ENCODE assay signal across 8 cellular contexts in the genomic region with DNA sequence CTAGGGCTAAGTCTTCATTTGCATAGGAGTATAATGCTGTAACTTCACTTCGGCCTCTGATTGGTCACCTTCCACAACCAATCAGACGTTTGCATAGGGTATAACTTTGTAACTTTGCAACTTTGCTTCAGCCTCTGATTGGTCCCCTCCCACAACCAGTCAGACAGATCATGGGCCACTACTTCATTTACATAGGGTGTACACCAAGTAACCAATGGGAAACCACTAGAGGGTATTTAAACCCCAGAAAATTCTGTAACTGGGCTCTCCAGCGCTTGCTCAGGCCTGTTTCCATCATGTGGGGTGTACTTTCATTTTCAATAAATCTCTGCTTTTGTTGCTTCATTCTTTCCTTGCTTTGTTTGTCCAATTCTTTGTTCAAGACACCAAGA. TPM values are rescaled to one million over a fixed set of nuclear protein-coding genes. Genes with fewer than 3 reads are reported as not detected.
DNase-seq lines count a peak whose midpoint lies in the region; ATAC-seq, FAIRE-seq and TF ChIP-seq lines count a peak whose summit lies in the region.
"Not testable (repeated sequence)": the region's sequence is repeated elsewhere in the genome, so short reads cannot be mapped to it uniquely, and the experiment has no call there.

No MANE protein-coding gene starts in this region.

- H3K4me1 Mint-ChIP-seq in activated T-cell treated with anti-CD3 and anti-CD28 coated beads, Interleukin-2, amount 50 U/mL, for 72 hours (ENCODE audit: low read depth), result peaks cover 62% of the 10 kb centered on the region

- not testable (repeated sequence) for H3K9me3 ChIP-seq in MG63; mammary epithelial cell (replicated peaks; ENCODE audit: insufficient read depth, low read length); neuron (ENCODE audit: low read length)

- H3K27me3 ChIP-seq in ACC112 (ENCODE audit: insufficient read depth, low read length); MG63; mammary epithelial cell (ENCODE audit: insufficient read depth, low read length); neuron (ENCODE audit: insufficient read depth, low read length): not testable (repeated sequence)

- not testable (repeated sequence) for TF ChIP-seq CTCF in mammary epithelial cell (conservative IDR thresholded peaks at IDR 0.05 in 1 of 2, IDR thresholded peaks at IDR 0.05 in 1 of 2; ENCODE audit: extremely low read depth in 1 of 2, insufficient read depth in 1 of 2, low read depth in 1 of 2, low read length in 2 of 2)

- dilution Hi-C loops in mammary epithelial cell (cut with HindIII; ENCODE audit: low sequenced_read_pairs), result not testable (repeated sequence)

- H3K27ac ChIP-seq in ACC112 (ENCODE audit: low read depth, low read length) (peak overlapping the region; percentile 79), mammary epithelial cell (ENCODE audit: insufficient read depth, low read depth, low read length) (peak overlapping the region; percentile 23)

- not testable (repeated sequence) for H4K20me1 ChIP-seq in mammary epithelial cell (ENCODE audit: insufficient read depth, low read length)

- peak; percentile 57 for FAIRE-seq in GM18507 (lab: Jason Lieb, UNC)

- not testable (repeated sequence) for H3K9ac ChIP-seq in mammary epithelial cell (ENCODE audit: insufficient read depth, low read length)

- H3K4me2 ChIP-seq in mammary epithelial cell (ENCODE audit: insufficient read depth, low read depth, low read length), result peak overlapping the region; percentile 82

- peak; percentile 33 to 35 for ATAC-seq in activated T-cell treated with anti-CD3 and anti-CD28 coated beads, Interleukin-2, amount 50 U/mL, for 72 hours (replicated peaks in 1 of 2)

- H3K36me3 Mint-ChIP-seq in activated T-cell treated with anti-CD3 and anti-CD28 coated beads, Interleukin-2, amount 50 U/mL, for 72 hours (ENCODE audit: insufficient read depth in 2 of 2), result not testable (repeated sequence)

- peak overlapping the region; percentile 50 to 76 for H3K4me3 Mint-ChIP-seq in activated T-cell treated with anti-CD3 and anti-CD28 coated beads, Interleukin-2, amount 50 U/mL, for 72 hours

- in situ Hi-C loops in mammary epithelial cell (cut with MboI; ENCODE audit: low sequenced_read_pairs in 2 of 2), result loop anchor here in 1 of 2 donors (25.0 kb wide), 1 partner anchor 223 kb away; no protein-coding TSS in a partner anchor

- CTCF ChIA-PET in mammary epithelial cell (lab: Charles Lee; ENCODE audit: low non-redundant PET), result not testable (repeated sequence)

- H3K9me3 Mint-ChIP-seq in activated T-cell treated with anti-CD3 and anti-CD28 coated beads, Interleukin-2, amount 50 U/mL, for 72 hours, result not testable (repeated sequence)

- BruUV-seq in mammary epithelial cell (replicated peaks; lab: Mats Ljungman, UMichigan), result not testable (repeated sequence)

- not testable (repeated sequence) for H3K79me2 ChIP-seq in ACC112 (ENCODE audit: control insufficient read depth, insufficient read depth, low read length, unreplicated experiment); mammary epithelial cell (ENCODE audit: insufficient read depth, low read length)

- H3K27ac Mint-ChIP-seq in activated T-cell treated with anti-CD3 and anti-CD28 coated beads, Interleukin-2, amount 50 U/mL, for 72 hours, result peak overlapping the region; percentile 68

- intact Hi-C loops in mammary epithelial cell (cut with micrococcal nuclease), result not testable (repeated sequence)

- H2AFZ ChIP-seq in ACC112 (ENCODE audit: low read length, unreplicated experiment), result peak overlapping the region; percentile 76
- peak overlapping the region; percentile 77 for H2AFZ ChIP-seq in mammary epithelial cell (ENCODE audit: low read depth, low read length)
- H2AFZ ChIP-seq in neuron (ENCODE audit: low read depth, low read length), result peak overlapping the region; percentile 29

- H3K4me3 ChIP-seq in ACC112 (ENCODE audit: low read depth, low read length) (peak overlapping the region; percentile 68), mammary epithelial cell (replicated peaks in 1 of 3; ENCODE audit: insufficient read depth in 1 of 3, low read depth in 2 of 3, low read length in 3 of 3) (peak overlapping the region in 2 of 3 experiments; percentile 30 to 41)
- not testable (repeated sequence) for H3K4me3 ChIP-seq in MG63; neuron (ENCODE audit: low read length)

- 82% methylated on average over 3 of the region's 3 CpGs for WGBS in mammary epithelial cell (ENCODE audit: low coverage, missing lambda C conversion rate)

- H3K4me1 ChIP-seq in ACC112 (ENCODE audit: control insufficient read depth, insufficient read depth, low read length, unreplicated experiment) (peaks cover 38% of the 10 kb centered on the region), mammary epithelial cell (ENCODE audit: insufficient read depth, low read length) (peaks cover 34% of the 10 kb centered on the region), neuron (ENCODE audit: insufficient read depth, low read length) (peaks cover 18% of the 10 kb centered on the region)

- not testable (repeated sequence) for H3K27me3 Mint-ChIP-seq in activated T-cell treated with anti-CD3 and anti-CD28 coated beads, Interleukin-2, amount 50 U/mL, for 72 hours (ENCODE audit: low read depth)

- H3K36me3 ChIP-seq in ACC112 (ENCODE audit: insufficient read depth, low read length); MG63; mammary epithelial cell (ENCODE audit: insufficient read depth, low read length); neuron (ENCODE audit: insufficient read depth, low read length): not testable (repeated sequence)

- DNase-seq in GM18507 (ENCODE audit: extremely low spot score, insufficient read length, low read depth), result not testable (repeated sequence)
- DNase-seq in MG63 (peak; percentile 85), SW 1271 (lab: John Stamatoyannopoulos, UW) (peak; percentile 26 to 67), mammary epithelial cell (peak; percentile 79), fibroblast of the conjunctiva (ENCODE audit: low read depth) (peak; percentile 31)
- peak; percentile 45 to 48 for DNase-seq in activated T-cell treated with anti-CD3 and anti-CD28 coated beads, Interleukin-2, amount 50 U/mL, for 72 hours

RNA-seq across cellular contexts. Expression of gene MRPL36, which starts 10.2 kb away (rescaled TPM):
- total RNA-seq in MG63 (2014; rRNA removed; shearing (Covaris generic); ENCODE audit: low replicate concordance), result 188 and 248 TPM in 2 replicates
- 10 to 100 TPM; 48.1 to 52.2 TPM for total RNA-seq in activated T-cell treated with anti-CD3 and anti-CD28 coated beads, Interleukin-2, amount 50 U/mL, for 72 hours
- 10 to 100 TPM; 47.2 to 82.2 TPM for total RNA-seq in mammary epithelial cell
- polyA plus RNA-seq in mammary epithelial cell, result 117 TPM
- polyA minus RNA-seq in mammary epithelial cell, result 54.6 TPM

RNA-seq across cellular contexts. Expression of gene NDUFS6, which starts 11.8 kb away (rescaled TPM):
- 172 and 215 TPM in 2 replicates for total RNA-seq in MG63 (2014; rRNA removed; shearing (Covaris generic); ENCODE audit: low replicate concordance)
- 10 to 100 TPM; 21.9 to 22.3 TPM for total RNA-seq in activated T-cell treated with anti-CD3 and anti-CD28 coated beads, Interleukin-2, amount 50 U/mL, for 72 hours
- total RNA-seq in mammary epithelial cell, result 10 to 100 TPM; 13.5 to 47.7 TPM
- 127 TPM for polyA plus RNA-seq in mammary epithelial cell
- 17.7 TPM for polyA minus RNA-seq in mammary epithelial cell
